In the genomic region with DNA sequence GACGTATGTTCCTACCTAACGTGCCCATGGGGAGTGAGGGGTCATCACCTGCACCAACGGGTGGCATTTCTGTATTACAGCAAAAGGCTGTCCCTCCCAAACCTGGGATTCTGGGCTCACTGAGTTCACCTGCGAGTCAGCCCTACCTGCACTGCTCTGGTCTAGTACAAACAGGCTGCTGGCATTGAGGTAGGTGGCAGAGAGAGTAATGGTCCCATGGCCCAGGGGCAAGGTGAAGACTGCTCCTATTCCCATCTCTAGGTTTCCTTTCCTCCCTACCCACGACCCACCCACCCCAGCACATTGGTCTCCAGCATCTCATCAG, we compare ENCODE assay signal across 8 cellular contexts. TPM values are rescaled to one million over a fixed set of nuclear protein-coding genes. Genes with fewer than 3 reads are reported as not detected.
DNase-seq lines count a peak whose midpoint lies in the region; ATAC-seq and TF ChIP-seq lines count a peak whose summit lies in the region.

No MANE protein-coding gene starts in this region.

- H3K4me1 ChIP-seq in adrenal gland (replicated peaks in 1 of 2) (peaks cover 10 to 20% of the 10 kb centered on the region in 2 donors), suprapubic skin (peaks cover 15% of the 10 kb centered on the region)

- no peak for DNase-seq in activated CD4-positive, alpha-beta T cell treated with anti-CD3 and anti-CD28 coated beads for 36 hours
- no peak for DNase-seq in activated CD4-positive, alpha-beta T cell treated with anti-CD3 and anti-CD28 coated beads for 1 hour
- DNase-seq in adrenal gland (peak in 2 of 7 donors; percentile 17 to 59), left colon (peak; percentile 37 to 40), suprapubic skin (ENCODE audit: low spot score in 2 of 2) (no peak), KG1 (lab: John Stamatoyannopoulos, UW) (no peak), globus pallidus (ENCODE audit: low spot score) (no peak), UCSD-AML1 (lab: John Stamatoyannopoulos, UW; ENCODE audit: unreplicated experiment) (no peak)

- H3K9me3 ChIP-seq in adrenal gland (replicated peaks in 1 of 3) (no peaks in the 10 kb centered on the region), suprapubic skin (no peaks in the 10 kb centered on the region)

- H3K36me3 ChIP-seq in adrenal gland (replicated peaks in 1 of 2) (peaks cover 0 to 33% of the 10 kb centered on the region in 2 donors), suprapubic skin (peaks cover 24% of the 10 kb centered on the region)

- POLR2A ChIA-PET in activated CD4-positive, alpha-beta T cell treated with anti-CD3 and anti-CD28 coated beads for 36 hours (lab: Charles Lee), result interaction anchor here (0.5 to 1.2 kb wide), 4 partner anchors 50 to 218 kb away, joined by 3 to 4 read pairs (median 3); a partner anchor contains a TSS

- intact Hi-C loops in activated CD4-positive, alpha-beta T cell treated with anti-CD3 and anti-CD28 coated beads for 36 hours (cut with DNase I, micrococcal nuclease), result no loop called here
- intact Hi-C loops in adrenal gland (cut with DNase I) (loop anchor here in 1 of 2 donors (5.0 kb wide), 1 partner anchor 40 kb away; no protein-coding TSS in a partner anchor), left colon (cut with DNase I, micrococcal nuclease) (loop anchor here in 1 of 2 donors (5.0 kb wide), 1 partner anchor 40 kb away; no protein-coding TSS in a partner anchor)

- peak; percentile 24 for ATAC-seq in activated CD4-positive, alpha-beta T cell treated with anti-CD3 and anti-CD28 coated beads for 36 hours
- ATAC-seq in left colon, result peak; percentile 44

- no peak for TF ChIP-seq EP300 in suprapubic skin (IDR thresholded peaks at IDR 0.05)

- H3K27ac ChIP-seq in adrenal gland (peak overlapping the region in 4 of 5 donors; percentile 26 to 90 (median 85)), suprapubic skin (peak overlapping the region; percentile 74)

- H3K27me3 Mint-ChIP-seq in activated CD4-positive, alpha-beta T cell treated with anti-CD3 and anti-CD28 coated beads for 36 hours, result peaks cover 3% of the 10 kb centered on the region

- H3K36me3 Mint-ChIP-seq in activated CD4-positive, alpha-beta T cell treated with anti-CD3 and anti-CD28 coated beads for 36 hours (ENCODE audit: low read depth), result peaks cover 4% of the 10 kb centered on the region

- peak overlapping the region; percentile 56 for H3K4me3 Mint-ChIP-seq in activated CD4-positive, alpha-beta T cell treated with anti-CD3 and anti-CD28 coated beads for 36 hours

- H3K4me3 ChIP-seq in adrenal gland, result peak overlapping the region; percentile 37 to 87 (median 64)
- H3K4me3 ChIP-seq in suprapubic skin, result peak overlapping the region; percentile 59

- H3K4me1 Mint-ChIP-seq in activated CD4-positive, alpha-beta T cell treated with anti-CD3 and anti-CD28 coated beads for 36 hours, result peaks cover 20% of the 10 kb centered on the region

- CTCF ChIA-PET in activated CD4-positive, alpha-beta T cell treated with anti-CD3 and anti-CD28 coated beads for 36 hours (lab: Charles Lee), result interaction anchor here (0.7 to 5.8 kb wide), 10 partner anchors 8 to 274 kb away, joined by 3 to 69 read pairs (median 4); a partner anchor contains a TSS

- no peak for TF ChIP-seq POLR2A in adrenal gland (IDR thresholded peaks at IDR 0.05)
- no peak for TF ChIP-seq POLR2A in suprapubic skin (IDR thresholded peaks at IDR 0.05)

- H3K9me3 Mint-ChIP-seq in activated CD4-positive, alpha-beta T cell treated with anti-CD3 and anti-CD28 coated beads for 36 hours (ENCODE audit: low read depth), result no peaks in the 10 kb centered on the region

- no peak overlapping the region for H3K27ac Mint-ChIP-seq in activated CD4-positive, alpha-beta T cell treated with anti-CD3 and anti-CD28 coated beads for 36 hours

- no peaks in the 10 kb centered on the region for H3K27me3 ChIP-seq in adrenal gland
- H3K27me3 ChIP-seq in suprapubic skin, result no peaks in the 10 kb centered on the region

- WGBS in adrenal gland, 4 donors, result 0 to 14% (median 2%) methylated on average over 1 to 5 of the region's 5 CpGs
- WGBS in suprapubic skin, result 4% methylated on average over 5 of the region's 5 CpGs

- TF ChIP-seq CTCF in adrenal gland (IDR thresholded peaks at IDR 0.05) (no peak), suprapubic skin (IDR thresholded peaks at IDR 0.05) (no peak)

RNA-seq across cellular contexts. Expression of a gene that starts 0.4 kb away (rescaled TPM):
- total RNA-seq in activated CD4-positive, alpha-beta T cell treated with anti-CD3 and anti-CD28 coated beads for 36 hours, result 1 to 10 TPM; 2.9 to 3.4 TPM
- total RNA-seq in adrenal gland (10 to 100 TPM; 50.9 to 72.6 (median 57.3) TPM), left colon (10 to 100 TPM; 24.1 to 24.4 TPM), suprapubic skin (10 to 100 TPM; 18.7 to 25.6 (median 22.9) TPM)
- polyA plus RNA-seq in adrenal gland, result 10 to 100 TPM; 27.7 to 49.7 (median 37.1) TPM

RNA-seq across cellular contexts. Expression of a gene that starts 23.3 kb away (rescaled TPM):
- 10 to 100 TPM; 14.9 to 16.3 TPM for total RNA-seq in activated CD4-positive, alpha-beta T cell treated with anti-CD3 and anti-CD28 coated beads for 36 hours
- 10 to 100 TPM in 6 of 8 donors, 1 to 10 TPM in 2; 6.8 to 34.0 (median 16.4) TPM for total RNA-seq in adrenal gland
- polyA plus RNA-seq in adrenal gland, result 10 to 100 TPM in 1 of 3 donors, 1 to 10 TPM in 2; 5.7 to 10.3 (median 6.4) TPM
- total RNA-seq in left colon, result 1 to 10 TPM; 3.9 to 5.0 TPM
- total RNA-seq in suprapubic skin, result 10 to 100 TPM in 1 of 4 donors, 1 to 10 TPM in 3; 3.2 to 10.5 (median 3.8) TPM

RNA-seq across cellular contexts. Expression of a gene that starts 23.6 kb away (rescaled TPM):
- 10 to 100 TPM; 33.2 to 35.1 TPM for total RNA-seq in activated CD4-positive, alpha-beta T cell treated with anti-CD3 and anti-CD28 coated beads for 36 hours
- total RNA-seq in adrenal gland (100 to 1,000 TPM in 5 of 8 donors, 10 to 100 TPM in 3; 77.6 to 134 (median 112) TPM), left colon (100 to 1,000 TPM; 149 to 169 TPM), suprapubic skin (100 to 1,000 TPM in 3 of 4 donors, 10 to 100 TPM in 1; 97.1 to 143 (median 114) TPM)
- polyA plus RNA-seq in adrenal gland, result 100 to 1,000 TPM in 1 of 3 donors, 10 to 100 TPM in 2; 34.4 to 137 (median 43.6) TPM

RNA-seq across cellular contexts. Expression of a gene that starts 30.9 kb away (rescaled TPM):
- 100 to 1,000 TPM; 104 to 149 TPM for total RNA-seq in activated CD4-positive, alpha-beta T cell treated with anti-CD3 and anti-CD28 coated beads for 36 hours
- total RNA-seq in adrenal gland, result 10 to 100 TPM in 7 of 8 donors, 1 to 10 TPM in 1; 6.3 to 22.8 (median 18.4) TPM
- polyA plus RNA-seq in adrenal gland, result 10 to 100 TPM in 1 of 3 donors, 1 to 10 TPM in 2; 6.0 to 16.5 (median 9.2) TPM
- 10 to 100 TPM; 10.4 to 19.7 TPM for total RNA-seq in left colon
- 10 to 100 TPM; 18.4 to 33.2 (median 28.6) TPM for total RNA-seq in suprapubic skin

RNA-seq across cellular contexts. Expression of a gene that starts 31.7 kb away (rescaled TPM):
- total RNA-seq in activated CD4-positive, alpha-beta T cell treated with anti-CD3 and anti-CD28 coated beads for 36 hours, result 1 to 10 TPM in 1 of 2 experiments, under 1 TPM in 1; 0.86 to 1.2 TPM
- total RNA-seq in adrenal gland (1 to 10 TPM in 5 of 8 donors, under 1 TPM in 2, not detected in 1; 0.35 to 3.8 (median 1.3) TPM), left colon (1 to 10 TPM; 2.0 to 5.0 TPM), suprapubic skin (100 to 1,000 TPM in 1 of 4 donors, 10 to 100 TPM in 3; 54.4 to 188 (median 71.7) TPM)
- 1 to 10 TPM in 2 of 3 donors, under 1 TPM in 1; 0.77 to 1.5 (median 1.0) TPM for polyA plus RNA-seq in adrenal gland

Comparison
In these comparisons a context has a peak if more than half of its experiments do, and no peak if none do; other contexts are left out.
1. DNase-seq: peak in left colon (2 of 2); none in activated CD4-positive, alpha-beta T cell treated with anti-CD3 and anti-CD28 coated beads for 36 hours (single experiment), activated CD4-positive, alpha-beta T cell treated with anti-CD3 and anti-CD28 coated beads for 1 hour (single experiment), suprapubic skin (0 of 2), KG1 (single experiment), globus pallidus (single experiment) and UCSD-AML1 (single experiment).
2. RNA of a gene that starts 0.4 kb away (total RNA-seq): 50.9 to 72.6 TPM in adrenal gland, 18.7 to 25.6 TPM in suprapubic skin and 24.1 to 24.4 TPM in left colon; 2.9 to 3.4 TPM in activated CD4-positive, alpha-beta T cell treated with anti-CD3 and anti-CD28 coated beads for 36 hours; every median in the first group is over 4 times any median in the second.